ENCODE assay signal across 10 cellular contexts in the genomic region with DNA sequence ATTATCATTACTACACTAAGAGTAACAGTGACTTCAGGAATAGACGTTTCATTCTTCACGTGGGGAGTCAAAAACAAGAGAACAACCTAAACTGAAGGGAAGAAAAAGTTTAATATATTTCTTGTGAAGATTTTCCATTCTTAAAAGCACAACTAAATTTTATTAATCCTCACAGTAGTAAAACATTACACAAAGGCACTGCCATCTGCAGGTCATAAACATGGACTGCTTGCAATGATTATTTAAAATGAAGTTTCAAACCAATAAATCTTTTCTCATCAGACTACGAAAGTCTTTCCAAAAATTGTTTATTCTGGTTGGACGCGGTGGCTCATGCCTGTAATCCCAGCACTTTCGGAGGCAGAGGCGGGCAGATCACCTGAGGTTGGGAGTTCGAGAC. TPM values are rescaled to one million over a fixed set of nuclear protein-coding genes. Genes with fewer than 3 reads are reported as not detected.
DNase-seq lines count a peak whose midpoint lies in the region; ATAC-seq and TF ChIP-seq lines count a peak whose summit lies in the region.
"Had no signal": no experiment of that assay in that cellular context is flagged by ENCODE, and none has a peak within 500 bp of the region (broad histone marks: within the 10 kb centered on the region; RNA-seq: fewer than 3 reads in every experiment).

No MANE protein-coding gene starts in this region.

- peaks cover 0 to 20% of the 10 kb centered on the region in 2 donors for H3K4me1 ChIP-seq in breast epithelium
- peaks cover 0 to 73% (median 68%) of the 10 kb centered on the region in 4 donors for H3K4me1 ChIP-seq in tibial nerve

- H3K36me3 ChIP-seq in breast epithelium (no peaks in the 10 kb centered on the region), tibial nerve (no peaks in the 10 kb centered on the region)

- H3K27ac ChIP-seq in breast epithelium (no peak overlapping the region), tibial nerve (peak overlapping the region in 2 of 4 donors; percentile 98 to 99)

- TF ChIP-seq CTCF in MCF 10A (IDR thresholded peaks at IDR 0.05; ENCODE audit: unreplicated experiment) (peak; percentile 42), breast epithelium (IDR thresholded peaks at IDR 0.05) (peak in 1 of 3 donors; percentile 23), tibial nerve (IDR thresholded peaks at IDR 0.05) (peak in 4 of 5 experiments; percentile 19 to 43 (median 32))

- H3K4me1 Mint-ChIP-seq in MCF 10A (ENCODE audit: insufficient read depth, unreplicated experiment), result peaks cover 34% of the 10 kb centered on the region

- H3K4me3 Mint-ChIP-seq in MCF 10A (ENCODE audit: unreplicated experiment), result peak overlapping the region; percentile 84

- peak overlapping the region; percentile 85 for H3K27ac Mint-ChIP-seq in MCF 10A (ENCODE audit: low read depth, unreplicated experiment)

- no peak overlapping the region for H3K4me3 ChIP-seq in breast epithelium
- no peak overlapping the region for H3K4me3 ChIP-seq in tibial nerve

- no peak for TF ChIP-seq POLR2A in breast epithelium (IDR thresholded peaks at IDR 0.05)
- no peak for TF ChIP-seq POLR2A in tibial nerve (IDR thresholded peaks at IDR 0.05)

- H3K36me3 Mint-ChIP-seq in MCF 10A (ENCODE audit: insufficient read depth, unreplicated experiment), result peaks cover 11% of the 10 kb centered on the region

- no peak for TF ChIP-seq EP300 in tibial nerve (IDR thresholded peaks at IDR 0.05)

- DNase-seq in MCF 10A (ENCODE audit: unreplicated experiment) (peak; percentile 7), breast epithelium (ENCODE audit: low spot score in 2 of 2) (no peak), RPMI8226 (peak; percentile 18), fibroblast of peridontal ligament (ENCODE audit: extremely low read depth) (peak; percentile 56), tibial nerve (ENCODE audit: low spot score in 2 of 2) (no peak), retina (no peak)
- DNase-seq: activated CD8-positive, alpha-beta memory T cell treated with anti-CD3 and anti-CD28 coated beads, Interleukin-2, amount 50 U/mL, for 4 hours; midbrain had no signal

- CTCF ChIA-PET in MCF 10A (lab: Yijun Ruan, JAX), result interaction anchor here (0.6 to 3.9 kb wide), 16 partner anchors 9 to 324 kb away, joined by 3 to 64 read pairs (median 6); no protein-coding TSS in a partner anchor

- intact Hi-C loops in MCF 10A (cut with micrococcal nuclease) (loop anchor here (2.0 to 5.0 kb wide), 2 partner anchors 64 to 100 kb away; no protein-coding TSS in a partner anchor), breast epithelium (cut with DNase I; ENCODE audit: low total_unique reads) (no loop called here)

- H3K27me3 ChIP-seq in breast epithelium (no peaks in the 10 kb centered on the region), tibial nerve (no peaks in the 10 kb centered on the region)

- H3K9me3 ChIP-seq in breast epithelium, result no peaks in the 10 kb centered on the region
- H3K9me3 ChIP-seq in tibial nerve, result no peaks in the 10 kb centered on the region

- POLR2A ChIA-PET in MCF 10A (lab: Yijun Ruan, JAX), result interaction anchor here (2.2 to 4.6 kb wide), 5 partner anchors 9 to 277 kb away, joined by 10 to 83 read pairs (median 20); a partner anchor contains a TSS

- H3K27me3 Mint-ChIP-seq in MCF 10A (ENCODE audit: insufficient read depth, unreplicated experiment), result no peaks in the 10 kb centered on the region

- 49 to 52% methylated on average over 8 of the region's 8 CpGs for WGBS in tibial nerve, 2 donors

- ATAC-seq in HG03342 (IDR thresholded peaks at IDR 0.05; ENCODE audit: unreplicated experiment) (no peak), HG02870 (IDR thresholded peaks at IDR 0.05; ENCODE audit: unreplicated experiment) (no peak)

- BruUV-seq in MCF 10A (replicated peaks; lab: Mats Ljungman, UMichigan), result no TSS peak

- no peaks in the 10 kb centered on the region for H3K9me3 Mint-ChIP-seq in MCF 10A (ENCODE audit: unreplicated experiment)

RNA-seq across cellular contexts. Expression of a gene that starts 2.6 kb away (rescaled TPM):
- total RNA-seq in MCF 10A (2022) (26.0 and 31.2 TPM in 2 replicates), breast epithelium (10 to 100 TPM; 30.1 to 59.7 (median 36.1) TPM), tibial nerve (10 to 100 TPM; 34.8 to 71.4 (median 47.2) TPM)

RNA-seq across cellular contexts. Expression of a gene that starts 31.0 kb away (rescaled TPM):
- total RNA-seq in MCF 10A (2022), result 1.5 and 2.3 TPM in 2 replicates
- 10 to 100 TPM; 11.7 to 21.6 (median 17.0) TPM for total RNA-seq in breast epithelium
- 10 to 100 TPM; 18.0 to 32.8 (median 25.1) TPM for total RNA-seq in tibial nerve

RNA-seq across cellular contexts. Expression of a gene that starts 58.1 kb away (rescaled TPM):
- total RNA-seq in MCF 10A (2022) (0.75 and 0.98 TPM in 2 replicates), breast epithelium (under 1 TPM in 1 of 3 donors, not detected in 2; 0.33 TPM), tibial nerve (1 to 10 TPM in 1 of 4 donors, not detected in 3; 5.2 TPM)

Comparison
In these comparisons a context has a peak if more than half of its experiments do, and no peak if none do; other contexts are left out.
1. DNase-seq: peak in MCF 10A (single experiment), RPMI8226 (single experiment) and fibroblast of peridontal ligament (single experiment); none in breast epithelium (0 of 2), tibial nerve (0 of 2) and retina (single experiment).